Comparison of ENCODE assay signal across 1 cellular context in genomic region chr3:194224937-194225422, GRCh38.
TF ChIP-seq lines count a peak whose summit lies in the region.

No MANE protein-coding gene starts in this region.

TF ChIP-seq in K562, 482 proteins besides CTCF, POLR2A, EP300 and RAD21 (continued from another document):
- no peak for TF ChIP-seq ZBTB49 (CRISPR knock-in tag; IDR thresholded peaks at IDR 0.05; ENCODE audit: borderline replicate concordance)
- no peak for TF ChIP-seq ZFX (CRISPR knock-in tag; IDR thresholded peaks at IDR 0.05)
- TF ChIP-seq SRSF1 (IDR thresholded peaks at IDR 0.05; ENCODE audit: low read depth, low read length): no peak
- no peak for TF ChIP-seq XRCC3 (IDR thresholded peaks at IDR 0.05)
- no peak for TF ChIP-seq POLR3A (IDR thresholded peaks at IDR 0.05; ENCODE audit: borderline replicate concordance, extremely low read depth, insufficient read depth, insufficient read length)
- no peak for TF ChIP-seq ETS1 (conservative IDR thresholded peaks at IDR 0.05; ENCODE audit: control insufficient read depth, low read depth, low read length)
